ENCODE assay signal across 12 cellular contexts in genomic region chr21:10272216-10272615, GRCh38.
A peak's percentile ranks its signal among the peaks of the same experiment; 100 is the strongest.
DNase-seq lines count a peak whose midpoint lies in the region; ATAC-seq and TF ChIP-seq lines count a peak whose summit lies in the region.
"Had no signal": no experiment of that assay in that cellular context is flagged by ENCODE, and none has a peak within 500 bp of the region (broad histone marks: within the 10 kb centered on the region; RNA-seq: fewer than 3 reads in every experiment).

No MANE protein-coding gene starts in this region.

- H3K9me3 ChIP-seq in colonic mucosa: peaks cover 7% of the 10 kb centered on the region

- H3K4me1 ChIP-seq in colonic mucosa: no peaks in the 10 kb centered on the region
- H3K4me1 ChIP-seq: ascending aorta had no signal

- no peaks in the 10 kb centered on the region for H3K36me3 ChIP-seq in colonic mucosa
- H3K36me3 ChIP-seq: ascending aorta had no signal

- intact Hi-C loops in colonic mucosa (cut with DNase I): no loop called here

- peaks cover 13% of the 10 kb centered on the region for H3K9me3 Mint-ChIP-seq in natural killer cell treated with Interleukin-12 subunit alpha and Interleukin-12 subunit beta and Interleukin-15 and Interleukin-18, amount 100 ng/mL, for 72 hours

- H3K27ac Mint-ChIP-seq in natural killer cell treated with Interleukin-12 subunit alpha and Interleukin-12 subunit beta and Interleukin-15 and Interleukin-18, amount 100 ng/mL, for 72 hours: no peak overlapping the region
- H3K27ac Mint-ChIP-seq: activated B cell treated with CpG ODN at 0.5 μM for 24 hours had no signal

- DNase-seq in coronary artery (ENCODE audit: low spot score) (peak; percentile 38), colonic mucosa (no peak), caudate nucleus (lab: John Stamatoyannopoulos, UW) (no peak), dedifferentiated amniotic fluid mesenchymal stem cell (ENCODE audit: extremely low spot score) (no peak), T1000 (lab: John Stamatoyannopoulos, UW) (no peak)
- DNase-seq in natural killer cell treated with Interleukin-12 subunit alpha and Interleukin-12 subunit beta and Interleukin-15 and Interleukin-18, amount 100 ng/mL, for 72 hours (ENCODE audit: low spot score): peak; percentile 20
- DNase-seq: activated B cell treated with CpG ODN at 0.5 μM for 24 hours, NCI-H1694 treated with DMSO at 0.1 percent for 48 hours had no signal

- no peaks in the 10 kb centered on the region for H3K27me3 ChIP-seq in colonic mucosa
- H3K27me3 ChIP-seq: ascending aorta had no signal

- no peaks in the 10 kb centered on the region for H3K4me1 Mint-ChIP-seq in natural killer cell treated with Interleukin-12 subunit alpha and Interleukin-12 subunit beta and Interleukin-15 and Interleukin-18, amount 100 ng/mL, for 72 hours (ENCODE audit: low read depth in 2 of 2)
- H3K4me1 Mint-ChIP-seq: activated B cell treated with CpG ODN at 0.5 μM for 24 hours had no signal

- H3K4me3 Mint-ChIP-seq in natural killer cell treated with Interleukin-12 subunit alpha and Interleukin-12 subunit beta and Interleukin-15 and Interleukin-18, amount 100 ng/mL, for 72 hours: no peak overlapping the region
- H3K4me3 Mint-ChIP-seq: activated B cell treated with CpG ODN at 0.5 μM for 24 hours had no signal

- H3K27ac ChIP-seq in coronary artery: no peak overlapping the region
- no peak overlapping the region for H3K27ac ChIP-seq in colonic mucosa
- no peak overlapping the region for H3K27ac ChIP-seq in caudate nucleus (ENCODE audit: low read depth, low read length)
- H3K27ac ChIP-seq: ascending aorta had no signal

- H3K36me3 Mint-ChIP-seq in natural killer cell treated with Interleukin-12 subunit alpha and Interleukin-12 subunit beta and Interleukin-15 and Interleukin-18, amount 100 ng/mL, for 72 hours: peaks cover 7% of the 10 kb centered on the region

- H3K9ac ChIP-seq in colonic mucosa (ENCODE audit: low read depth in 2 of 2, low read length in 2 of 2): no peak overlapping the region

- ATAC-seq in GM21423 (IDR thresholded peaks at IDR 0.05; ENCODE audit: unreplicated experiment) (peak; percentile 62), HG03280 (IDR thresholded peaks at IDR 0.05; ENCODE audit: unreplicated experiment) (peak; percentile 57)
- peak in 1 of 2 donors; percentile 97 for ATAC-seq in natural killer cell treated with Interleukin-12 subunit alpha and Interleukin-12 subunit beta and Interleukin-15 and Interleukin-18, amount 100 ng/mL, for 72 hours
- ATAC-seq: Panc1 had no signal

- H3K27me3 Mint-ChIP-seq in natural killer cell treated with Interleukin-12 subunit alpha and Interleukin-12 subunit beta and Interleukin-15 and Interleukin-18, amount 100 ng/mL, for 72 hours: no peaks in the 10 kb centered on the region
- H3K27me3 Mint-ChIP-seq: activated B cell treated with CpG ODN at 0.5 μM for 24 hours had no signal

- H3K4me3 ChIP-seq in coronary artery: no peak overlapping the region
- no peak overlapping the region for H3K4me3 ChIP-seq in colonic mucosa
- H3K4me3 ChIP-seq: ascending aorta had no signal

- TF ChIP-seq CTCF in coronary artery (IDR thresholded peaks at IDR 0.05) (no peak), colonic mucosa (IDR thresholded peaks at IDR 0.05) (no peak)

Comparison
In these comparisons a context has a peak if more than half of its experiments do, and no peak if none do; other contexts are left out.
1. DNase-seq: peak in coronary artery (single experiment) and natural killer cell treated with Interleukin-12 subunit alpha and Interleukin-12 subunit beta and Interleukin-15 and Interleukin-18, amount 100 ng/mL, for 72 hours (single experiment); none in colonic mucosa (single experiment), caudate nucleus (0 of 61), dedifferentiated amniotic fluid mesenchymal stem cell (single experiment) and T1000 (single experiment).